ENCODE assay signal across 9 cellular contexts in the genomic region with DNA sequence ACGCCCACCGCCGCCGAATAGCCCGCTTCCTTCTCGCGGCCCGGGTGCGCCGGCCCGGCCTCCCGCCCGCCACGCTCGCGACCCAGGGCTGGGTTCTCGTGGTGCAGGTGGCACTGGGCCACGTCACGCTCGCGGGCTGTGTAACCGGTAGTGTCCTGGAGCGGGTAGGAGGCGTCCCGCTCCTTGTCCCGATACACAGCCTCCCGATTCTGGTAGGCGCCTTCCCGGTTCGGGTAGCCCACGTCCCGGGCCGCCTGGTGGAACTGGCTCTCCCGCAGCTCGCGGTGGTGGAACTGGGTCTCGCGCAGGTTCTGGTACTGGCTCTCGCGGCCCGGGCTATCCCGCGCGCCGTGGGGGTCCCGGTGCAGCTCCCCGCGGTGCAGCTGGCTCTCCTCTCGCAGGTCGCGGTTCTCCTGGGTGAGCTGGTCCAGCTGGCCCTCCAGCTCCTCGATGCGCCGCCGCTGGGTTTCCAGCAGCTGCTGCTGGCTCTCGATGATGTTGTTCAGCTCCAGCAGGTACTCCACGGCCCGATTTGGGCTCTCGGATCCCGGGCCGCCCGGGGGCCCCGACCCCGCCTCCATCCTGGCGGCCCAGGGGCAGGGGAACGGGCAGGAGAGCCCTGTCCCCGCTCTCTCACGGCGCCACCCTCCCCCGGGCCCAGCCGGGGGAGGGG.
DNase-seq lines count a peak whose midpoint lies in the region; ATAC-seq lines count a peak whose summit lies in the region.
"Had no signal": no experiment of that assay in that cellular context is flagged by ENCODE, and none has a peak within 500 bp of the region (broad histone marks: within the 10 kb centered on the region; RNA-seq: fewer than 3 reads in every experiment).

No MANE protein-coding gene starts in this region.

- peak overlapping the region; percentile 23 for H3K4me3 Mint-ChIP-seq in activated naive CD8-positive, alpha-beta T cell
- peak overlapping the region; percentile 55 to 63 for H3K4me3 Mint-ChIP-seq in stimulated activated naive CD8-positive, alpha-beta T cell treated with anti-CD3 and anti-CD28 coated beads, Interleukin-15, amount 100 ng/mL, for 72 hours

- peaks cover 37% of the 10 kb centered on the region for H3K27me3 ChIP-seq in iPS-18a (ENCODE audit: control insufficient read depth, insufficient read depth, low read length)

- H3K9me3 ChIP-seq in iPS-18a (ENCODE audit: control insufficient read depth, low read depth, low read length), result peaks cover under 1% of the 10 kb centered on the region

- no peaks in the 10 kb centered on the region for H3K9me3 Mint-ChIP-seq in activated naive CD8-positive, alpha-beta T cell (ENCODE audit: low read depth)
- H3K9me3 Mint-ChIP-seq in stimulated activated naive CD8-positive, alpha-beta T cell treated with anti-CD3 and anti-CD28 coated beads, Interleukin-15, amount 100 ng/mL, for 72 hours, result no peaks in the 10 kb centered on the region

- H3K27ac ChIP-seq in iPS-18a (ENCODE audit: low read length), result no peak overlapping the region

- peaks cover 19% of the 10 kb centered on the region for H3K27me3 Mint-ChIP-seq in activated naive CD8-positive, alpha-beta T cell
- H3K27me3 Mint-ChIP-seq in stimulated activated naive CD8-positive, alpha-beta T cell treated with anti-CD3 and anti-CD28 coated beads, Interleukin-15, amount 100 ng/mL, for 72 hours, result peaks cover 76% of the 10 kb centered on the region

- no peaks in the 10 kb centered on the region for H3K36me3 ChIP-seq in iPS-18a (ENCODE audit: control insufficient read depth, low read depth, low read length)

- no peak overlapping the region for H3K27ac Mint-ChIP-seq in activated naive CD8-positive, alpha-beta T cell
- no peak overlapping the region for H3K27ac Mint-ChIP-seq in stimulated activated naive CD8-positive, alpha-beta T cell treated with anti-CD3 and anti-CD28 coated beads, Interleukin-15, amount 100 ng/mL, for 72 hours

- peaks cover 10% of the 10 kb centered on the region for H3K4me1 Mint-ChIP-seq in activated naive CD8-positive, alpha-beta T cell (ENCODE audit: low read depth)
- H3K4me1 Mint-ChIP-seq in stimulated activated naive CD8-positive, alpha-beta T cell treated with anti-CD3 and anti-CD28 coated beads, Interleukin-15, amount 100 ng/mL, for 72 hours, result peaks cover 18% of the 10 kb centered on the region

- ATAC-seq in stimulated activated naive CD8-positive, alpha-beta T cell treated with anti-CD3 and anti-CD28 coated beads, Interleukin-15, amount 100 ng/mL, for 72 hours, result peak; percentile 48
- ATAC-seq in HG03095 (IDR thresholded peaks at IDR 0.05; ENCODE audit: unreplicated experiment), result no peak
- ATAC-seq in HG02588 (IDR thresholded peaks at IDR 0.05; ENCODE audit: unreplicated experiment), result no peak

- no peaks in the 10 kb centered on the region for H3K36me3 Mint-ChIP-seq in activated naive CD8-positive, alpha-beta T cell

- peak; percentile 23 for DNase-seq in NCI-H748 (lab: John Stamatoyannopoulos, UW; ENCODE audit: unreplicated experiment)
- DNase-seq in NCI-H748 treated with DMSO at 0.1 percent for 48 hours (lab: John Stamatoyannopoulos, UW), result no peak
- DNase-seq in stimulated activated naive CD8-positive, alpha-beta T cell treated with anti-CD3 and anti-CD28 coated beads, Interleukin-15, amount 100 ng/mL, for 72 hours, result no peak
- no peak for DNase-seq in NCI-H2029 treated with DMSO at 0.1 percent for 48 hours (lab: John Stamatoyannopoulos, UW)
- DNase-seq: DND-41 had no signal

- peak overlapping the region; percentile 55 for H3K4me3 ChIP-seq in iPS-18a (ENCODE audit: low read length)

- H3K9ac ChIP-seq in iPS-18a (ENCODE audit: low read length), result no peak overlapping the region

- peaks cover 12% of the 10 kb centered on the region for H3K4me1 ChIP-seq in iPS-18a (ENCODE audit: control insufficient read depth, low read depth, low read length)
